ENCODE assay signal across 15 cellular contexts in the genomic region with DNA sequence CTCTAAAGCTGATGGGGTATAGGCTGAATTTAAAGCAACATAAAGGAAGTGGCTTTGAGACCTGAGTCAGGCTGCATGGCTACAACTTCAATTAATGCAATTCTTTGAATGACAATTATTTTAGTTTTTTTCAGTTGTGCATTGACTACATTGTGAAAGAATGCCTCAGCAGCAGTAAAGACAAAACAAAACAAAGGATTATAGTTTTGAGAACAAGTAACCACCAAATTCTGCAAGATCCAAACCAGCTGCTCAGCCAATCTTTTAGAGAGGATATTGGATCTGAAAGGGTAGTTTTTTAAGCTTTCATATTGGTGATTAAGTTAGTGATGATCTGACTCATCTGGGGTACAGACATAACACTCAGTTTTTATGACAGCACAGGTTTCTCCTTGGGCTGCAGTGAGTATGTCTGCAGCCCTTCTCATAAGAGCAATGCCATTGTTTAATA.
DNase-seq lines count a peak whose midpoint lies in the region; ATAC-seq and TF ChIP-seq lines count a peak whose summit lies in the region.
"Had no signal": no experiment of that assay in that cellular context is flagged by ENCODE, and none has a peak within 500 bp of the region (broad histone marks: within the 10 kb centered on the region; RNA-seq: fewer than 3 reads in every experiment).

No MANE protein-coding gene starts in this region.

- no peak for TF ChIP-seq CTCF in AG10803 (conservative IDR thresholded peaks at IDR 0.05; ENCODE audit: low read length)

- ATAC-seq in GM18868 (IDR thresholded peaks at IDR 0.05; ENCODE audit: unreplicated experiment) (peak; percentile 57), HG02870 (IDR thresholded peaks at IDR 0.05; ENCODE audit: unreplicated experiment) (peak; percentile 98)
- ATAC-seq: T-helper 17 cell had no signal

- H3K4me3 ChIP-seq in AG10803 (ENCODE audit: low read length) = no peak overlapping the region
- H3K4me3 ChIP-seq: BLaER1 treated with 17β-estradiol and CSF1 and Interleukin-3, amounts not matched to agents 10 nM and 100 nM had no signal

- DNase-seq in AG10803 (ENCODE audit: low read depth) (peak; percentile 80), astrocyte of the hippocampus (ENCODE audit: low read depth, low spot score) (peak; percentile 53), putamen (ENCODE audit: low spot score) (no peak), germinal center (ENCODE audit: low spot score) (no peak), GM19238 (ENCODE audit: insufficient read length, low spot score) (no peak), NCI-H446 (lab: John Stamatoyannopoulos, UW) (no peak)
- DNase-seq: activated CD8-positive, alpha-beta memory T cell treated with anti-CD3 and anti-CD28 coated beads, Interleukin-2, amount 50 U/mL, for 4 hours; erythroblast; GF-D8; NCI-H1417 treated with DMSO at 0.1 percent for 48 hours; stimulated activated naive B cell treated with anti-CD40 and anti-IgM and Interleukin-4, amounts not matched to agents 10 μg/mL and 1 μg/mL and 100 μg/mL, for 72 hours; T-helper 17 cell had no signal

Comparison
In these comparisons a context has a peak if more than half of its experiments do, and no peak if none do; other contexts are left out.
1. DNase-seq: peak in AG10803 (single experiment) and astrocyte of the hippocampus (single experiment); none in putamen (single experiment), germinal center (single experiment), GM19238 (single experiment) and NCI-H446 (0 of 2).